8 cellular contexts compared by ENCODE assay signal in the genomic region with DNA sequence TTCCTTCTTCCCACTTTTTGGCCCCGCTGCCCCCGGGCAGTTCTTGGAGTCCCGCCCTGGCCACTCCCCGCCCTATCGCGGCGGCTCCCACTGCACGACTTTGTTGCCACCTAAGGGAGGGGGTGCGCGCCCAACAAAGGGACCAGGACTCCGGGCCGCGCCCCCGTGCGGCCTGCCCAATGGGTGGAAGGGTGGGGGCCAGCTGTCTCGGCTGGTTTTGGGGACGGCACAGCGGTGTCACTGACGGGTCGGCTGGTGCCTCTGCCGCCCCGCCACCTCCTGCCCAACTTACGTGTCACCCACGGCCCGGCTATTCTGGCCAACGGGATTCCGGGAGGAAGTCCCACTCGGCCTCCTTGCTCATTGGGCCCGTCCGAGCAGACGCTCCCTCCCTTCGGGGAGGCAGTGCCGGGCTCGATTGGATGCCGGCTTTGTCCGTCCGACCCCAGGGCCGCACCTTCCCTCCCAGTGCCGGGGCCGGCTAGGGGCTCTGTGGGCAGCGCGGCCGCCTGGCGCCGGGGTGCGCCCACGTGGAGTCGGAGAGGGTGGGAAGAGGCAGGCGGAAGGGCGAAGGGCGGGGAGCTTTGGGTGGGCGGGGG. TPM values are rescaled to one million over a fixed set of nuclear protein-coding genes. Genes with fewer than 3 reads are reported as not detected.
DNase-seq lines count a peak whose midpoint lies in the region; ATAC-seq, FAIRE-seq and TF ChIP-seq lines count a peak whose summit lies in the region.

A gene with protein sequence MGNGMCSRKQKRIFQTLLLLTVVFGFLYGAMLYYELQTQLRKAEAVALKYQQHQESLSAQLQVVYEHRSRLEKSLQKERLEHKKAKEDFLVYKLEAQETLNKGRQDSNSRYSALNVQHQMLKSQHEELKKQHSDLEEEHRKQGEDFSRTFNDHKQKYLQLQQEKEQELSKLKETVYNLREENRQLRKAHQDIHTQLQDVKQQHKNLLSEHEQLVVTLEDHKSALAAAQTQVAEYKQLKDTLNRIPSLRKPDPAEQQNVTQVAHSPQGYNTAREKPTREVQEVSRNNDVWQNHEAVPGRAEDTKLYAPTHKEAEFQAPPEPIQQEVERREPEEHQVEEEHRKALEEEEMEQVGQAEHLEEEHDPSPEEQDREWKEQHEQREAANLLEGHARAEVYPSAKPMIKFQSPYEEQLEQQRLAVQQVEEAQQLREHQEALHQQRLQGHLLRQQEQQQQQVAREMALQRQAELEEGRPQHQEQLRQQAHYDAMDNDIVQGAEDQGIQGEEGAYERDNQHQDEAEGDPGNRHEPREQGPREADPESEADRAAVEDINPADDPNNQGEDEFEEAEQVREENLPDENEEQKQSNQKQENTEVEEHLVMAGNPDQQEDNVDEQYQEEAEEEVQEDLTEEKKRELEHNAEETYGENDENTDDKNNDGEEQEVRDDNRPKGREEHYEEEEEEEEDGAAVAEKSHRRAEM (minus strand): TSS at position 314 of the 599 bp plus-strand sequence. CDS start 639 bp downstream, outside the sequence.

- H3K4me3 ChIP-seq in AG04450 (ENCODE audit: low read depth, low read length) (peak within 1 kb of the TSS; percentile 88), bronchial epithelial cell (ENCODE audit: low read depth, low read length) (peak within 1 kb of the TSS; percentile 88), skeletal muscle tissue (ENCODE audit: low read length in 3 of 3) (peak within 1 kb of the TSS; percentile 92 to 99 (median 93))

- TF ChIP-seq CTCF in AG04450 (IDR thresholded peaks at IDR 0.05; ENCODE audit: low read depth, low read length) (no peak; the same call in 1 of the 2 replicates), bronchial epithelial cell (IDR thresholded peaks at IDR 0.05; ENCODE audit: insufficient read depth, low read length, severe bottlenecking) (no peak)

- H3K27me3 ChIP-seq in AG04450 (ENCODE audit: control insufficient read depth, insufficient read depth, low read length), result no peaks in the 10 kb centered on the region
- no peaks in the 10 kb centered on the region for H3K27me3 ChIP-seq in bronchial epithelial cell (ENCODE audit: control insufficient read depth, insufficient read depth, low read length)
- H3K27me3 ChIP-seq in skeletal muscle tissue (ENCODE audit: control insufficient read depth in 3 of 3, insufficient read depth in 3 of 3, low read length in 3 of 3), result no peaks in the 10 kb centered on the region

- FAIRE-seq in TTC549 (lab: Jason Lieb, UNC) (peak; percentile 65), bronchial epithelial cell (lab: Jason Lieb, UNC) (no peak)

- POLR2A ChIA-PET in AG04450 (lab: Yijun Ruan, JAX), result interaction anchor here (0.6 to 0.7 kb wide), 2 partner anchors 75 to 234 kb away, joined by 3 read pairs; no protein-coding TSS in a partner anchor

- peak within 1 kb of the TSS; percentile 83 to 90 (median 87) for H3K9ac ChIP-seq in skeletal muscle tissue (ENCODE audit: low read depth in 1 of 3, low read length in 3 of 3)

- H3K4me1 ChIP-seq in skeletal muscle tissue (ENCODE audit: control insufficient read depth in 3 of 3, insufficient read depth in 3 of 3, low read length in 3 of 3), result peaks cover 12 to 28% (median 15%) of the 10 kb centered on the region in 3 donors

- ATAC-seq in HG03039 (IDR thresholded peaks at IDR 0.05; ENCODE audit: unreplicated experiment), result peak; percentile 90

- H3K27ac ChIP-seq in AG04450 (ENCODE audit: low read depth, low read length) (peak within 1 kb of the TSS; percentile 90), skeletal muscle tissue (ENCODE audit: low read depth, low read length) (peak within 1 kb of the TSS; percentile 94)

- no peaks in the 10 kb centered on the region for H3K9me3 ChIP-seq in AG04450 (ENCODE audit: control insufficient read depth, insufficient read depth, low read length)
- H3K9me3 ChIP-seq in skeletal muscle tissue (ENCODE audit: control insufficient read depth in 3 of 3, low read length in 3 of 3), result no peaks in the 10 kb centered on the region

- no peaks in the 10 kb centered on the region for H3K36me3 ChIP-seq in bronchial epithelial cell (ENCODE audit: control insufficient read depth, insufficient read depth, low read length)
- H3K36me3 ChIP-seq in skeletal muscle tissue (ENCODE audit: control insufficient read depth in 3 of 3, insufficient read depth in 3 of 3, low read length in 3 of 3), result no peaks in the 10 kb centered on the region

- CTCF ChIA-PET in AG04450 (lab: Charles Lee), result interaction anchor here (1.2 to 2.0 kb wide), 4 partner anchors 31 to 51 kb away, joined by 4 to 5 read pairs (median 4); no protein-coding TSS in a partner anchor

- peak; percentile 56 for TF ChIP-seq POLR2A in GM18526 (IDR thresholded peaks at IDR 0.05; ENCODE audit: extremely low read depth, insufficient read length)

- peak; percentile 92 for DNase-seq in AG04450 (ENCODE audit: low read depth, low spot score)
- DNase-seq in NCI-H2081 treated with DMSO at 0.1 percent for 48 hours (lab: John Stamatoyannopoulos, UW), result peak; percentile 95
- no peak for DNase-seq in bronchial epithelial cell (ENCODE audit: low read depth)
- peak; percentile 92 for DNase-seq in iPS-NIHi7 (ENCODE audit: extremely low spot score)

RNA-seq across cellular contexts. Expression of the gene that starts here (rescaled TPM):
- 27.9 and 34.4 TPM in 2 replicates for polyA plus RNA-seq in AG04450 (2011; rRNA removed)
- 38.2 and 42.2 TPM in 2 replicates for polyA minus RNA-seq in AG04450 (2011; rRNA and poly(A)+ RNA removed)
- total RNA-seq in bronchial epithelial cell (17.8 and 26.1 TPM in 2 replicates), skeletal muscle tissue (23.5 TPM)
